In genomic region chr16:450385-450784, GRCh38 we compare ENCODE assay signal across 2 cellular contexts.
A peak's percentile ranks its signal among the peaks of the same experiment; 100 is the strongest.
TF ChIP-seq lines count a peak whose summit lies in the region.

No MANE protein-coding gene starts in this region.

TF ChIP-seq in HEK293, 187 proteins besides CTCF, POLR2A, EP300 and RAD21:
- TF ChIP-seq PRDM6 (tag by site-specific recombination; IDR thresholded peaks at IDR 0.05) (no peak), ZNF394 (tag by site-specific recombination; IDR thresholded peaks at IDR 0.05; ENCODE audit: borderline replicate concordance) (no peak), BCL11B (tag by site-specific recombination; IDR thresholded peaks at IDR 0.05; ENCODE audit: low read depth) (0 out of 2 replicates have a peak, but pooled peaks have one; percentile 13), YY1 (tag by site-specific recombination; IDR thresholded peaks at IDR 0.05) (no peak)
- TF ChIP-seq, protein P1, sequence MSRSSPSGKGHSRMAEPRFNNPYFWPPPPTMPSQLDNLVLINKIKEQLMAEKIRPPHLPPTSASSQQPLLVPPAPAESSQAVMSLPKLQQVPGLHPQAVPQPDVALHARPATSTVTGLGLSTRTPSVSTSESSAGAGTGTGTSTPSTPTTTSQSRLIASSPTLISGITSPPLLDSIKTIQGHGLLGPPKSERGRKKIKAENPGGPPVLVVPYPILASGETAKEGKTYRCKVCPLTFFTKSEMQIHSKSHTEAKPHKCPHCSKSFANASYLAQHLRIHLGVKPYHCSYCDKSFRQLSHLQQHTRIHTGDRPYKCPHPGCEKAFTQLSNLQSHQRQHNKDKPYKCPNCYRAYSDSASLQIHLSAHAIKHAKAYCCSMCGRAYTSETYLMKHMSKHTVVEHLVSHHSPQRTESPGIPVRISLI (tag by site-specific recombination; IDR thresholded peaks at IDR 0.05), result no peak

TF ChIP-seq in GM12878, 131 proteins besides CTCF, POLR2A, EP300 and RAD21:
- TF ChIP-seq ZNF622 (IDR thresholded peaks at IDR 0.05) (no peak), CREB1 (IDR thresholded peaks at IDR 0.05; ENCODE audit: low read depth) (no peak), SREBF1 (IDR thresholded peaks at IDR 0.05; ENCODE audit: low read length) (no peak), SPI1 (IDR thresholded peaks at IDR 0.05; ENCODE audit: borderline replicate concordance, insufficient read depth, low read depth, low read length) (peak; percentile 77; the same call in 1 of the 2 replicates), RUNX3 (IDR thresholded peaks at IDR 0.05; ENCODE audit: low read length) (peak; percentile 31; the same call in 1 of the 2 replicates), PKNOX1 (IDR thresholded peaks at IDR 0.05) (peak; percentile 35; the same call in 1 of the 2 replicates), SIN3A (IDR thresholded peaks at IDR 0.05; ENCODE audit: low read depth, low read length) (no peak), ZSCAN29 (IDR thresholded peaks at IDR 0.05) (no peak), ESRRA (IDR thresholded peaks at IDR 0.05; ENCODE audit: low read length) (no peak), JUNB (IDR thresholded peaks at IDR 0.05) (peak; percentile 55; the same call in 1 of the 2 replicates), PBX3 (IDR thresholded peaks at IDR 0.05; ENCODE audit: insufficient replicate concordance, low read depth, low read length) (peak; percentile 34), FOXK2 (IDR thresholded peaks at IDR 0.05) (no peak), CREM (IDR thresholded peaks at IDR 0.05; ENCODE audit: low read depth) (peak; percentile 23; the same call in 1 of the 2 replicates), IKZF2 (IDR thresholded peaks at IDR 0.05) (no peak), ETV6 (conservative IDR thresholded peaks at IDR 0.05 in 1 of 2, IDR thresholded peaks at IDR 0.05 in 1 of 2; ENCODE audit: borderline replicate concordance in 1 of 2, low read depth in 1 of 2) (peak in 1 of 2 experiments; percentile 64; a peak in 2 of 4 replicates), EED (IDR thresholded peaks at IDR 0.05; ENCODE audit: low read depth) (peak; percentile 23; the same call in 1 of the 2 replicates), NR2F1 (conservative IDR thresholded peaks at IDR 0.05) (0 out of 2 replicates have a peak, but pooled peaks have one; percentile 17), TARDBP (IDR thresholded peaks at IDR 0.05; ENCODE audit: borderline replicate concordance) (no peak)
- TF ChIP-seq, protein P2, sequence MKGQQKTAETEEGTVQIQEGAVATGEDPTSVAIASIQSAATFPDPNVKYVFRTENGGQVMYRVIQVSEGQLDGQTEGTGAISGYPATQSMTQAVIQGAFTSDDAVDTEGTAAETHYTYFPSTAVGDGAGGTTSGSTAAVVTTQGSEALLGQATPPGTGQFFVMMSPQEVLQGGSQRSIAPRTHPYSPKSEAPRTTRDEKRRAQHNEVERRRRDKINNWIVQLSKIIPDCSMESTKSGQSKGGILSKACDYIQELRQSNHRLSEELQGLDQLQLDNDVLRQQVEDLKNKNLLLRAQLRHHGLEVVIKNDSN (IDR thresholded peaks at IDR 0.05; ENCODE audit: borderline replicate concordance, extremely low read length, insufficient read depth, low read depth, low read length), result no peak
- TF ChIP-seq, protein P3, sequence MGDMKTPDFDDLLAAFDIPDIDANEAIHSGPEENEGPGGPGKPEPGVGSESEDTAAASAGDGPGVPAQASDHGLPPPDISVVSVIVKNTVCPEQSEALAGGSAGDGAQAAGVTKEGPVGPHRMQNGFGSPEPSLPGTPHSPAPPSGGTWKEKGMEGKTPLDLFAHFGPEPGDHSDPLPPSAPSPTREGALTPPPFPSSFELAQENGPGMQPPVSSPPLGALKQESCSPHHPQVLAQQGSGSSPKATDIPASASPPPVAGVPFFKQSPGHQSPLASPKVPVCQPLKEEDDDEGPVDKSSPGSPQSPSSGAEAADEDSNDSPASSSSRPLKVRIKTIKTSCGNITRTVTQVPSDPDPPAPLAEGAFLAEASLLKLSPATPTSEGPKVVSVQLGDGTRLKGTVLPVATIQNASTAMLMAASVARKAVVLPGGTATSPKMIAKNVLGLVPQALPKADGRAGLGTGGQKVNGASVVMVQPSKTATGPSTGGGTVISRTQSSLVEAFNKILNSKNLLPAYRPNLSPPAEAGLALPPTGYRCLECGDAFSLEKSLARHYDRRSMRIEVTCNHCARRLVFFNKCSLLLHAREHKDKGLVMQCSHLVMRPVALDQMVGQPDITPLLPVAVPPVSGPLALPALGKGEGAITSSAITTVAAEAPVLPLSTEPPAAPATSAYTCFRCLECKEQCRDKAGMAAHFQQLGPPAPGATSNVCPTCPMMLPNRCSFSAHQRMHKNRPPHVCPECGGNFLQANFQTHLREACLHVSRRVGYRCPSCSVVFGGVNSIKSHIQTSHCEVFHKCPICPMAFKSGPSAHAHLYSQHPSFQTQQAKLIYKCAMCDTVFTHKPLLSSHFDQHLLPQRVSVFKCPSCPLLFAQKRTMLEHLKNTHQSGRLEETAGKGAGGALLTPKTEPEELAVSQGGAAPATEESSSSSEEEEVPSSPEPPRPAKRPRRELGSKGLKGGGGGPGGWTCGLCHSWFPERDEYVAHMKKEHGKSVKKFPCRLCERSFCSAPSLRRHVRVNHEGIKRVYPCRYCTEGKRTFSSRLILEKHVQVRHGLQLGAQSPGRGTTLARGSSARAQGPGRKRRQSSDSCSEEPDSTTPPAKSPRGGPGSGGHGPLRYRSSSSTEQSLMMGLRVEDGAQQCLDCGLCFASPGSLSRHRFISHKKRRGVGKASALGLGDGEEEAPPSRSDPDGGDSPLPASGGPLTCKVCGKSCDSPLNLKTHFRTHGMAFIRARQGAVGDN (IDR thresholded peaks at IDR 0.05), result no peak
